22 cellular contexts compared by ENCODE assay signal in genomic region chr12:98471085-98471484, GRCh38. TPM values are rescaled to one million over a fixed set of nuclear protein-coding genes. Genes with fewer than 3 reads are reported as not detected.
A peak's percentile ranks its signal among the peaks of the same experiment; 100 is the strongest.
DNase-seq lines count a peak whose midpoint lies in the region; ATAC-seq and TF ChIP-seq lines count a peak whose summit lies in the region.
"Had no signal": no experiment of that assay in that cellular context is flagged by ENCODE, and none has a peak within 500 bp of the region (broad histone marks: within the 10 kb centered on the region; RNA-seq: fewer than 3 reads in every experiment).

No MANE protein-coding gene starts in this region.

- H3K9me3 Mint-ChIP-seq in activated CD8-positive, alpha-beta memory T cell treated with anti-CD3 and anti-CD28 coated beads, Interleukin-2, amount 10 ng/mL, durations not matched to agents 7 days and 5 days (ENCODE audit: low read depth): no peaks in the 10 kb centered on the region
- H3K9me3 Mint-ChIP-seq in Caco-2 (ENCODE audit: unreplicated experiment): no peaks in the 10 kb centered on the region
- H3K9me3 Mint-ChIP-seq: central memory CD8-positive, alpha-beta T cell; effector memory CD8-positive, alpha-beta T cell; nephron; stimulated activated naive CD8-positive, alpha-beta T cell treated with anti-CD3 and anti-CD28 coated beads, Interleukin-15, Interleukin-2, amounts not matched to agents 100 ng/mL and 50 ng/mL, for 24 hours; T-helper 2 cell treated with Interferon-gamma antibody and Interleukin-4, amounts not matched to agents 5 μg/mL and 100 μg/mL, for 36 hours had no signal

- H3K4me3 Mint-ChIP-seq in activated CD8-positive, alpha-beta memory T cell treated with anti-CD3 and anti-CD28 coated beads, Interleukin-2, amount 10 ng/mL, durations not matched to agents 7 days and 5 days: no peak overlapping the region
- H3K4me3 Mint-ChIP-seq in Caco-2 (ENCODE audit: unreplicated experiment): no peak overlapping the region
- H3K4me3 Mint-ChIP-seq: activated CD8-positive, alpha-beta T cell treated with anti-CD3 and anti-CD28 coated beads, Interleukin-2, amount 10 ng/mL, durations not matched to agents 7 days and 5 days; central memory CD8-positive, alpha-beta T cell; effector memory CD8-positive, alpha-beta T cell; nephron; stimulated activated naive CD8-positive, alpha-beta T cell treated with anti-CD3 and anti-CD28 coated beads, Interleukin-15, Interleukin-2, amounts not matched to agents 100 ng/mL and 50 ng/mL, for 24 hours; T-helper 2 cell treated with Interferon-gamma antibody and Interleukin-4, amounts not matched to agents 5 μg/mL and 100 μg/mL, for 36 hours had no signal

- intact Hi-C loops in ovary (cut with DNase I): no loop called here
- intact Hi-C loops in Caco-2 (cut with micrococcal nuclease; ENCODE audit: unreplicated experiment): no loop called here

- peaks cover 24% of the 10 kb centered on the region for H3K4me1 Mint-ChIP-seq in activated CD8-positive, alpha-beta memory T cell treated with anti-CD3 and anti-CD28 coated beads, Interleukin-2, amount 10 ng/mL, durations not matched to agents 7 days and 5 days
- peaks cover 10% of the 10 kb centered on the region for H3K4me1 Mint-ChIP-seq in Caco-2 (ENCODE audit: low read depth, unreplicated experiment)

- CTCF ChIA-PET in activated CD8-positive, alpha-beta memory T cell treated with anti-CD3 and anti-CD28 coated beads, Interleukin-2, amount 10 ng/mL, durations not matched to agents 7 days and 5 days (lab: Charles Lee): interaction anchor here (1.7 kb wide), 1 partner anchor 19 kb away, joined by 4 read pairs; no protein-coding TSS in a partner anchor
- CTCF ChIA-PET in Caco-2 (lab: Charles Lee): no interaction called here

- TF ChIP-seq POLR2A in ovary (IDR thresholded peaks at IDR 0.05): no peak

- H3K27me3 ChIP-seq in ovary: no peaks in the 10 kb centered on the region
- no peaks in the 10 kb centered on the region for H3K27me3 ChIP-seq in Caco-2 (replicated peaks; ENCODE audit: control insufficient read depth, insufficient read depth, low read length)
- H3K27me3 ChIP-seq in hepatocyte: no peaks in the 10 kb centered on the region
- H3K27me3 ChIP-seq: heart right ventricle, SJCRH30, upper lobe of left lung had no signal

- H3K4me2 ChIP-seq in hepatocyte: no peak overlapping the region

- no peak overlapping the region for H2AFZ ChIP-seq in hepatocyte

- POLR2A ChIA-PET in Caco-2 (lab: Charles Lee): no interaction called here

- H3K4me3 ChIP-seq in ovary (no peak overlapping the region), Caco-2 (ENCODE audit: low read depth, low read length) (no peak overlapping the region), hepatocyte (no peak overlapping the region)
- H3K4me3 ChIP-seq: heart right ventricle, SJCRH30, upper lobe of left lung had no signal

- 10 to 22% (median 11%) methylated on average over 3 of the region's 3 CpGs for WGBS in ovary, 3 donors
- WGBS in hepatocyte (ENCODE audit: low lambda C conversion rate, missing lambda C conversion rate): 54% methylated on average over 3 of the region's 3 CpGs

- no peaks in the 10 kb centered on the region for H3K79me2 ChIP-seq in hepatocyte

- no peaks in the 10 kb centered on the region for H3K9me2 ChIP-seq in hepatocyte (replicated peaks; ENCODE audit: insufficient read depth)

- peak; percentile 23 for DNase-seq in activated CD8-positive, alpha-beta memory T cell treated with anti-CD3 and anti-CD28 coated beads, Interleukin-2, amount 50 U/mL, for 48 hours
- no peak for DNase-seq in activated CD8-positive, alpha-beta memory T cell treated with anti-CD3 and anti-CD28 coated beads, Interleukin-2, amount 10 ng/mL, durations not matched to agents 7 days and 5 days
- peak; percentile 29 to 79 (median 68) for DNase-seq in ovary
- no peak for DNase-seq in Caco-2
- DNase-seq in hepatocyte (ENCODE audit: low spot score): no peak
- DNase-seq in NCI-H526 (lab: John Stamatoyannopoulos, UW): no peak
- DNase-seq: activated CD4-positive, CD25-positive, alpha-beta regulatory T cell; activated CD8-positive, alpha-beta T cell treated with anti-CD3 and anti-CD28 coated beads, Interleukin-2, amount 10 ng/mL, durations not matched to agents 7 days and 5 days; amniotic stem cell; effector memory CD8-positive, alpha-beta T cell; heart right ventricle; mesenchymal stem cell; NCI-H2081 treated with DMSO at 0.1 percent for 48 hours; NCI-H69; SJCRH30; upper lobe of left lung had no signal

- BruUV-seq in Caco-2 (replicated peaks; lab: Mats Ljungman, UMichigan): no TSS peak

- H3K27ac ChIP-seq in ovary (peak overlapping the region; percentile 49 to 83), hepatocyte (no peak overlapping the region)
- H3K27ac ChIP-seq: SJCRH30, upper lobe of left lung had no signal

- TF ChIP-seq EP300 in ovary (IDR thresholded peaks at IDR 0.05): no peak

- no peaks in the 10 kb centered on the region for H4K20me1 ChIP-seq in hepatocyte (ENCODE audit: insufficient read depth, poor library complexity, severe bottlenecking)

- TF ChIP-seq CTCF in ovary (IDR thresholded peaks at IDR 0.05): no peak
- TF ChIP-seq CTCF in Caco-2 (IDR thresholded peaks at IDR 0.05; ENCODE audit: insufficient read depth in 1 of 2, low read depth in 1 of 2, low read length in 1 of 2, severe bottlenecking in 1 of 2, unreplicated experiment in 1 of 2): no peak
- no peak for TF ChIP-seq CTCF in hepatocyte (IDR thresholded peaks at IDR 0.05; ENCODE audit: poor library complexity)

- H3K4me1 ChIP-seq in ovary (ENCODE audit: insufficient read depth): peaks cover 8% of the 10 kb centered on the region
- H3K4me1 ChIP-seq in Caco-2: peaks cover 6% of the 10 kb centered on the region; the same call in 1 of the 2 replicates
- H3K4me1 ChIP-seq in hepatocyte (ENCODE audit: insufficient read depth): no peaks in the 10 kb centered on the region

- H3K9me3 ChIP-seq in ovary (no peaks in the 10 kb centered on the region), Caco-2 (no peaks in the 10 kb centered on the region), hepatocyte (ENCODE audit: low read depth) (no peaks in the 10 kb centered on the region)
- H3K9me3 ChIP-seq: heart right ventricle, SJCRH30, upper lobe of left lung had no signal

- H3K27ac Mint-ChIP-seq in activated CD8-positive, alpha-beta memory T cell treated with anti-CD3 and anti-CD28 coated beads, Interleukin-2, amount 10 ng/mL, durations not matched to agents 7 days and 5 days: no peak overlapping the region
- no peak overlapping the region for H3K27ac Mint-ChIP-seq in Caco-2 (ENCODE audit: unreplicated experiment)
- H3K27ac Mint-ChIP-seq: activated CD8-positive, alpha-beta T cell treated with anti-CD3 and anti-CD28 coated beads, Interleukin-2, amount 10 ng/mL, durations not matched to agents 7 days and 5 days; effector memory CD8-positive, alpha-beta T cell; nephron; stimulated activated naive CD8-positive, alpha-beta T cell treated with anti-CD3 and anti-CD28 coated beads, Interleukin-15, Interleukin-2, amounts not matched to agents 100 ng/mL and 50 ng/mL, for 24 hours; T-helper 2 cell treated with Interferon-gamma antibody and Interleukin-4, amounts not matched to agents 5 μg/mL and 100 μg/mL, for 36 hours had no signal

- no peaks in the 10 kb centered on the region for H3K36me3 Mint-ChIP-seq in activated CD8-positive, alpha-beta memory T cell treated with anti-CD3 and anti-CD28 coated beads, Interleukin-2, amount 10 ng/mL, durations not matched to agents 7 days and 5 days
- no peaks in the 10 kb centered on the region for H3K36me3 Mint-ChIP-seq in Caco-2 (ENCODE audit: insufficient read depth, unreplicated experiment)

- H3K36me3 ChIP-seq in ovary (no peaks in the 10 kb centered on the region), Caco-2 (ENCODE audit: control insufficient read depth, insufficient read depth, low read length) (no peaks in the 10 kb centered on the region), hepatocyte (replicated peaks; ENCODE audit: insufficient read depth, low read depth) (no peaks in the 10 kb centered on the region)
- H3K36me3 ChIP-seq: heart right ventricle, SJCRH30, upper lobe of left lung had no signal

- no peak for ATAC-seq in activated CD8-positive, alpha-beta memory T cell treated with anti-CD3 and anti-CD28 coated beads, Interleukin-2, amount 10 ng/mL, durations not matched to agents 7 days and 5 days
- ATAC-seq in GM21619 (IDR thresholded peaks at IDR 0.05; ENCODE audit: unreplicated experiment) (peak; percentile 12), HG03432 (IDR thresholded peaks at IDR 0.05; ENCODE audit: unreplicated experiment) (peak; percentile 27)
- ATAC-seq: activated CD8-positive, alpha-beta T cell treated with anti-CD3 and anti-CD28 coated beads, Interleukin-2, amount 10 ng/mL, durations not matched to agents 7 days and 5 days; effector memory CD8-positive, alpha-beta T cell had no signal

- H3K27me3 Mint-ChIP-seq in activated CD8-positive, alpha-beta memory T cell treated with anti-CD3 and anti-CD28 coated beads, Interleukin-2, amount 10 ng/mL, durations not matched to agents 7 days and 5 days: no peaks in the 10 kb centered on the region
- H3K27me3 Mint-ChIP-seq in Caco-2 (ENCODE audit: insufficient read depth, unreplicated experiment): no peaks in the 10 kb centered on the region
- H3K27me3 Mint-ChIP-seq: central memory CD8-positive, alpha-beta T cell; stimulated activated naive CD8-positive, alpha-beta T cell treated with anti-CD3 and anti-CD28 coated beads, Interleukin-15, Interleukin-2, amounts not matched to agents 100 ng/mL and 50 ng/mL, for 24 hours had no signal

RNA-seq across cellular contexts. Expression of gene TMPO, which starts 44.3 kb away (rescaled TPM):
- 100 to 1,000 TPM; 366 to 399 TPM for total RNA-seq in activated CD8-positive, alpha-beta memory T cell treated with anti-CD3 and anti-CD28 coated beads, Interleukin-2, amount 10 ng/mL, durations not matched to agents 7 days and 5 days
- total RNA-seq in ovary (100 to 1,000 TPM in 5 of 7 donors, 10 to 100 TPM in 2; 82.0 to 144 (median 117) TPM), Caco-2 (2022) (203 and 212 TPM in 2 replicates), hepatocyte (112 and 115 TPM in 2 replicates)
- polyA plus RNA-seq in ovary (10 to 100 TPM; 48.4 to 63.6 TPM), hepatocyte (22.4 and 28.1 TPM in 2 replicates)

Comparison
In these comparisons a context has a peak if more than half of its experiments do, and no peak if none do; other contexts are left out.
1. DNase-seq: peak in activated CD8-positive, alpha-beta memory T cell treated with anti-CD3 and anti-CD28 coated beads, Interleukin-2, amount 50 U/mL, for 48 hours (single experiment) and ovary (5 of 5); none in activated CD8-positive, alpha-beta memory T cell treated with anti-CD3 and anti-CD28 coated beads, Interleukin-2, amount 10 ng/mL, durations not matched to agents 7 days and 5 days (single experiment), Caco-2 (0 of 2), hepatocyte (single experiment) and NCI-H526 (0 of 2).